In genomic region chr9:11821541-11821940, GRCh38 we compare ENCODE assay signal across 17 cellular contexts.
DNase-seq lines count a peak whose midpoint lies in the region; ATAC-seq, FAIRE-seq and TF ChIP-seq lines count a peak whose summit lies in the region.
"Had no signal": no experiment of that assay in that cellular context is flagged by ENCODE, and none has a peak within 500 bp of the region (broad histone marks: within the 10 kb centered on the region; RNA-seq: fewer than 3 reads in every experiment).

No MANE protein-coding gene starts in this region.

- peak; percentile 83 for ATAC-seq in body of pancreas
- ATAC-seq in gastrocnemius medialis = no peak
- ATAC-seq: GM12878, Right ventricle myocardium inferior had no signal

- TF ChIP-seq POLR2A in H54 (IDR thresholded peaks at IDR 0.05; ENCODE audit: low read depth, low read length) (no peak), body of pancreas (IDR thresholded peaks at IDR 0.05) (no peak), gastrocnemius medialis (IDR thresholded peaks at IDR 0.05) (no peak)

- TF ChIP-seq CTCF in body of pancreas (IDR thresholded peaks at IDR 0.05) (no peak), gastrocnemius medialis (IDR thresholded peaks at IDR 0.05 in 4 of 5, conservative IDR thresholded peaks at IDR 0.05 in 1 of 5) (no peak)

- H3K27ac ChIP-seq in body of pancreas (no peak overlapping the region), gastrocnemius medialis (no peak overlapping the region)
- H3K27ac ChIP-seq: BLaER1, SK-N-MC had no signal

- no peaks in the 10 kb centered on the region for H3K9me3 ChIP-seq in body of pancreas
- no peaks in the 10 kb centered on the region for H3K9me3 ChIP-seq in gastrocnemius medialis
- H3K9me3 ChIP-seq: BLaER1, HAP-1, MG63 had no signal

- H3K36me3 ChIP-seq in body of pancreas (replicated peaks in 1 of 2; ENCODE audit: insufficient read depth in 1 of 2, low read depth in 2 of 2) (no peaks in the 10 kb centered on the region), gastrocnemius medialis (no peaks in the 10 kb centered on the region)
- H3K36me3 ChIP-seq: BLaER1, HAP-1, MG63 had no signal

- in situ Hi-C loops in gastrocnemius medialis (cut with MboI; ENCODE audit: low sequenced_read_pairs in 4 of 4) = no loop called here

- DNase-seq in H54 (ENCODE audit: insufficient read length, low spot score) (no peak), body of pancreas (peak; percentile 30 to 55 (median 36)), middle frontal gyrus (ENCODE audit: extremely low spot score, low spot score) (peak; percentile 5), superior temporal gyrus (ENCODE audit: extremely low spot score) (peak; percentile 71), mucosa of gallbladder (ENCODE audit: low spot score) (no peak), gastrocnemius medialis (no peak), COLO668 (lab: John Stamatoyannopoulos, UW; ENCODE audit: unreplicated experiment) (no peak)
- DNase-seq: DMS53, MG63, NCI-H2081, NCI-H526 had no signal

- FAIRE-seq in H54 (lab: Jason Lieb, UNC) = peak; percentile 53
- FAIRE-seq: GM12878, GM18507 had no signal

- no peak overlapping the region for H3K4me3 ChIP-seq in body of pancreas
- H3K4me3 ChIP-seq in gastrocnemius medialis = no peak overlapping the region
- H3K4me3 ChIP-seq: BLaER1, GM12878, HAP-1, MG63, SK-N-MC had no signal

- H3K27me3 ChIP-seq in body of pancreas = no peaks in the 10 kb centered on the region
- no peaks in the 10 kb centered on the region for H3K27me3 ChIP-seq in gastrocnemius medialis
- H3K27me3 ChIP-seq: BLaER1, MG63 had no signal

- WGBS in body of pancreas, 2 donors = 13 to 15% methylated on average over 5 of the region's 5 CpGs

- H3K4me1 ChIP-seq in body of pancreas = no peaks in the 10 kb centered on the region
- no peaks in the 10 kb centered on the region for H3K4me1 ChIP-seq in gastrocnemius medialis
- H3K4me1 ChIP-seq: BLaER1, HAP-1 had no signal

- intact Hi-C loops in body of pancreas (cut with DNase I) = no loop called here
- intact Hi-C loops in gastrocnemius medialis (cut with DNase I; ENCODE audit: low total_unique reads) = no loop called here

Comparison
In these comparisons a context has a peak if more than half of its experiments do, and no peak if none do; other contexts are left out.
1. DNase-seq: peak in body of pancreas (4 of 4), middle frontal gyrus (single experiment) and superior temporal gyrus (single experiment); none in H54 (single experiment), mucosa of gallbladder (single experiment), gastrocnemius medialis (0 of 2) and COLO668 (single experiment).